In the genomic region with DNA sequence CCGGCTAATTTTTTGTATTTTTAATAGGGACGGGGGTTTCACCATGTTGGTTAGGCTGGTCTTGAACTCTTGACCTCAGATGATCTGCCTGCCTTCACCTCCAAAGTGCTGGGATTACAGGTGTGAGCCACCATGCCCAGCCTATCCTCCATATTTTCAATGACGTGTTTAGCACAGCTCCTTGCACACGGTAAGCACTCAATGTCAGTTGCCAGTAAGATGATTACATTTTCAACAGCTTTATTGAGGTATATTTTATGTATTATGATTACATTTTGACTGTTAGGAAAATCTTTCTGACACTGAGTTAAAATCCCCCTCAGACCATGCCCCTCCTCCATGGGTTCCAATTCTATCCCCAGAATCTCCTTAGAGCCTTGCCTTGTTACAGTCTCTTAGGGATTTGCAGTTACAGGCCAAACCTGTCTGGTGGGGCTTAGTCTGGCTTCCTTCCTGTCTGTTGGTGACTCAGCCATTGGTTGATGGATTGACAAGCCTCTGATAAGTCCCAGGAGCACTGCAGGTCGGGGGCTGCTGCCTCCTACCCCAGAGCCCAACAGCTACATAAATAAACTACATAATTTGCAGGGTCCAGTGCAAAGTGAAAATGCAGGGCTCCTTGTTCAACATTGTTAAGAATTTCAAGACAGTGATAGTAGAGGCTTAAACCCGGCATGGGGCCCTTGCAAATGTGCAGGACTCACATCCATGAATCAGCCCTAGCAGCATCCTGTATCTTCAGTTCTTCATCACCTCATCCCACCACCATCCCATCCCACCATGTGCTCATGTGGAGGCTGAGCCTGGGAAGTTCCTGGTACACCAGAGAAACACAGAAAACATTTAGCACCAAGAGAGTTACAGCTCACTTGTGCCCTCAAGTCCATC, we compare ENCODE assay signal across 10 cellular contexts. TPM values are rescaled to one million over a fixed set of nuclear protein-coding genes. Genes with fewer than 3 reads are reported as not detected.
A peak's percentile ranks its signal among the peaks of the same experiment; 100 is the strongest.
DNase-seq lines count a peak whose midpoint lies in the region; ATAC-seq and TF ChIP-seq lines count a peak whose summit lies in the region.
"Had no signal": no experiment of that assay in that cellular context is flagged by ENCODE, and none has a peak within 500 bp of the region (broad histone marks: within the 10 kb centered on the region; RNA-seq: fewer than 3 reads in every experiment).

No MANE protein-coding gene starts in this region.

- no peaks in the 10 kb centered on the region for H3K27me3 ChIP-seq in stomach
- H3K27me3 ChIP-seq: ovary had no signal

- no peak overlapping the region for H3K4me3 ChIP-seq in stomach
- H3K4me3 ChIP-seq: ovary had no signal

- ATAC-seq in esophagus mucosa (peak; percentile 93), HG03280 (IDR thresholded peaks at IDR 0.05; ENCODE audit: unreplicated experiment) (no peak)
- no peak for ATAC-seq in stimulated activated memory B cell treated with anti-CD40 and anti-IgM and Interleukin-4, amounts not matched to agents 10 μg/mL and 1 μg/mL and 100 μg/mL, for 72 hours

- TF ChIP-seq CTCF in GM13976 (IDR thresholded peaks at IDR 0.05; ENCODE audit: borderline replicate concordance, control extremely low read depth, extremely low read depth, insufficient read depth, missing control alignments) (no peak), stomach (IDR thresholded peaks at IDR 0.05) (no peak)

- H3K27ac Mint-ChIP-seq in activated naive CD8-positive, alpha-beta T cell, result peak overlapping the region; percentile 28
- no peak overlapping the region for H3K27ac Mint-ChIP-seq in activated naive CD8-positive, alpha-beta T cell treated with anti-CD3 and anti-CD28 coated beads for 36 hours
- peak overlapping the region; percentile 51 for H3K27ac Mint-ChIP-seq in stimulated activated memory B cell treated with anti-CD40 and anti-IgM and Interleukin-4, amounts not matched to agents 10 μg/mL and 1 μg/mL and 100 μg/mL, for 72 hours

- peaks cover 10% of the 10 kb centered on the region for H3K36me3 Mint-ChIP-seq in activated naive CD8-positive, alpha-beta T cell
- H3K36me3 Mint-ChIP-seq in activated naive CD8-positive, alpha-beta T cell treated with anti-CD3 and anti-CD28 coated beads for 36 hours, result no peaks in the 10 kb centered on the region
- peaks cover 36% of the 10 kb centered on the region for H3K36me3 Mint-ChIP-seq in stimulated activated memory B cell treated with anti-CD40 and anti-IgM and Interleukin-4, amounts not matched to agents 10 μg/mL and 1 μg/mL and 100 μg/mL, for 72 hours

- no peaks in the 10 kb centered on the region for H3K27me3 Mint-ChIP-seq in activated naive CD8-positive, alpha-beta T cell
- no peaks in the 10 kb centered on the region for H3K27me3 Mint-ChIP-seq in activated naive CD8-positive, alpha-beta T cell treated with anti-CD3 and anti-CD28 coated beads for 36 hours
- H3K27me3 Mint-ChIP-seq in stimulated activated memory B cell treated with anti-CD40 and anti-IgM and Interleukin-4, amounts not matched to agents 10 μg/mL and 1 μg/mL and 100 μg/mL, for 72 hours, result no peaks in the 10 kb centered on the region

- in situ Hi-C loops in GM13976 (cut with MboI; ENCODE audit: low sequenced_read_pairs, unreplicated experiment), result loop anchor here (25.0 kb wide), 1 partner anchor 537 kb away; a partner anchor contains a TSS

- H3K4me3 Mint-ChIP-seq in activated naive CD8-positive, alpha-beta T cell, result no peak overlapping the region
- no peak overlapping the region for H3K4me3 Mint-ChIP-seq in activated naive CD8-positive, alpha-beta T cell treated with anti-CD3 and anti-CD28 coated beads for 36 hours
- H3K4me3 Mint-ChIP-seq in stimulated activated memory B cell treated with anti-CD40 and anti-IgM and Interleukin-4, amounts not matched to agents 10 μg/mL and 1 μg/mL and 100 μg/mL, for 72 hours, result no peak overlapping the region

- no peaks in the 10 kb centered on the region for H3K9me3 ChIP-seq in stomach
- H3K9me3 ChIP-seq: ovary had no signal

- 64 to 75% (median 70%) methylated on average over 6 of the region's 6 CpGs for WGBS in stomach, 5 donors

- H3K9me3 Mint-ChIP-seq in activated naive CD8-positive, alpha-beta T cell (ENCODE audit: low read depth), result no peaks in the 10 kb centered on the region
- H3K9me3 Mint-ChIP-seq in activated naive CD8-positive, alpha-beta T cell treated with anti-CD3 and anti-CD28 coated beads for 36 hours, result no peaks in the 10 kb centered on the region
- no peaks in the 10 kb centered on the region for H3K9me3 Mint-ChIP-seq in stimulated activated memory B cell treated with anti-CD40 and anti-IgM and Interleukin-4, amounts not matched to agents 10 μg/mL and 1 μg/mL and 100 μg/mL, for 72 hours

- no peak overlapping the region for H3K27ac ChIP-seq in stomach
- H3K27ac ChIP-seq: ovary had no signal

- H3K36me3 ChIP-seq in stomach, result no peaks in the 10 kb centered on the region
- H3K36me3 ChIP-seq: ovary had no signal

- TF ChIP-seq EP300 in stomach (IDR thresholded peaks at IDR 0.05), result no peak

- H3K4me1 Mint-ChIP-seq in activated naive CD8-positive, alpha-beta T cell (ENCODE audit: low read depth), result peaks cover 9% of the 10 kb centered on the region
- H3K4me1 Mint-ChIP-seq in activated naive CD8-positive, alpha-beta T cell treated with anti-CD3 and anti-CD28 coated beads for 36 hours, result peaks cover 5% of the 10 kb centered on the region
- peaks cover 29% of the 10 kb centered on the region for H3K4me1 Mint-ChIP-seq in stimulated activated memory B cell treated with anti-CD40 and anti-IgM and Interleukin-4, amounts not matched to agents 10 μg/mL and 1 μg/mL and 100 μg/mL, for 72 hours

- no peak for DNase-seq in activated naive CD8-positive, alpha-beta T cell treated with anti-CD3 and anti-CD28 coated beads for 36 hours
- peak; percentile 36 for DNase-seq in SK-N-DZ (ENCODE audit: low spot score)
- no peak for DNase-seq in GM13976 (ENCODE audit: low spot score)
- no peak for DNase-seq in stomach
- DNase-seq: ovary had no signal

- intact Hi-C loops in stomach (cut with DNase I; ENCODE audit: low total_unique reads), result no loop called here

- TF ChIP-seq POLR2A in stomach (IDR thresholded peaks at IDR 0.05), result no peak

- H3K4me1 ChIP-seq in stomach, result peaks cover 0 to 12% (median 10%) of the 10 kb centered on the region in 4 donors

RNA-seq across cellular contexts. Expression of a gene that starts 23.4 kb away (rescaled TPM):
- total RNA-seq in activated naive CD8-positive, alpha-beta T cell treated with anti-CD3 and anti-CD28 coated beads for 36 hours, result 10 to 100 TPM; 32.5 to 35.7 TPM
- 18.9 and 19.2 TPM in 2 replicates for polyA plus RNA-seq in SK-N-DZ (2014; cell fraction: cytosol; rRNA removed)
- 4.9 TPM in 2 replicates for polyA plus RNA-seq in SK-N-DZ (2014; cell fraction: nucleus; rRNA removed)
- total RNA-seq in esophagus mucosa (13.7 TPM), stomach (10 to 100 TPM in 1 of 5 donors, 1 to 10 TPM in 3, not detected in 1; 6.7 to 12.2 (median 8.9) TPM)
- 1 to 10 TPM; 5.4 to 7.3 (median 6.0) TPM for polyA plus RNA-seq in stomach

RNA-seq across cellular contexts. Expression of a gene that starts 41.8 kb away (rescaled TPM):
- total RNA-seq in activated naive CD8-positive, alpha-beta T cell treated with anti-CD3 and anti-CD28 coated beads for 36 hours, result 10 to 100 TPM; 13.7 to 14.2 TPM
- polyA plus RNA-seq in SK-N-DZ (2014; cell fraction: cytosol; rRNA removed), result 0.19 and 0.83 TPM in 2 replicates
- polyA plus RNA-seq in SK-N-DZ (2014; cell fraction: nucleus; rRNA removed), result 0.15 and 0.46 TPM in 2 replicates
- total RNA-seq in esophagus mucosa (0.36 TPM), stomach (1 to 10 TPM in 1 of 5 donors, not detected in 4; 2.4 TPM)
- under 1 TPM in 1 of 3 donors, not detected in 2; 0.20 TPM for polyA plus RNA-seq in stomach
- total RNA-seq: H4 had no signal
- polyA plus RNA-seq: ovary had no signal

RNA-seq across cellular contexts. Expression of a gene that starts 51.5 kb away (rescaled TPM):
- total RNA-seq in activated naive CD8-positive, alpha-beta T cell treated with anti-CD3 and anti-CD28 coated beads for 36 hours, result 1 to 10 TPM; 9.7 to 9.9 TPM
- polyA plus RNA-seq in SK-N-DZ (2014; cell fraction: cytosol; rRNA removed), result 14.7 and 19.1 TPM in 2 replicates
- polyA plus RNA-seq in SK-N-DZ (2014; cell fraction: nucleus; rRNA removed), result 6.4 and 6.6 TPM in 2 replicates
- 13.2 TPM for total RNA-seq in esophagus mucosa
- 10 to 100 TPM in 4 of 5 donors, 1 to 10 TPM in 1; 8.7 to 56.9 (median 29.8) TPM for total RNA-seq in stomach
- polyA plus RNA-seq in stomach, result 1 to 10 TPM; 3.5 to 5.3 (median 3.8) TPM

Comparison
In these comparisons a context has a peak if more than half of its experiments do, and no peak if none do; other contexts are left out.
1. RNA of a gene that starts 41.8 kb away (total RNA-seq): 13.7 to 14.2 TPM in activated naive CD8-positive, alpha-beta T cell treated with anti-CD3 and anti-CD28 coated beads for 36 hours; 0.36 TPM in esophagus mucosa (single experiment) and 2.4 TPM in stomach; every median in the first group is over 4 times any median in the second.